Comparison of ENCODE assay signal across 8 cellular contexts in genomic region chr3:194133661-194134230, GRCh38. TPM values are rescaled to one million over a fixed set of nuclear protein-coding genes. Genes with fewer than 3 reads are reported as not detected.
DNase-seq lines count a peak whose midpoint lies in the region; ATAC-seq and TF ChIP-seq lines count a peak whose summit lies in the region.

No MANE protein-coding gene starts in this region.

- peak overlapping the region; percentile 85 to 88 (median 87) for H3K27ac Mint-ChIP-seq in nephron

- peaks cover 43% of the 10 kb centered on the region for H3K4me1 Mint-ChIP-seq in nephron

- no peaks in the 10 kb centered on the region for H3K9me3 ChIP-seq in fibroblast of lung (ENCODE audit: control insufficient read depth, insufficient read depth, low read depth, low read length)
- no peaks in the 10 kb centered on the region for H3K9me3 ChIP-seq in aorta (ENCODE audit: control insufficient read depth, low read length)

- intact Hi-C loops in aorta (cut with DNase I): loop anchor here (1.0 to 2.0 kb wide), 3 partner anchors 62 to 131 kb away; no protein-coding TSS in a partner anchor

- peaks cover 12% of the 10 kb centered on the region for H3K36me3 Mint-ChIP-seq in nephron (ENCODE audit: low read depth)

- H3K27me3 Mint-ChIP-seq in nephron (ENCODE audit: low read depth): peaks cover 4% of the 10 kb centered on the region

- no peaks in the 10 kb centered on the region for H3K9me3 Mint-ChIP-seq in nephron

- peak; percentile 25 for DNase-seq in DMS114 treated with DMSO at 0.1 percent for 48 hours (lab: John Stamatoyannopoulos, UW; ENCODE audit: unreplicated experiment)
- DNase-seq in activated CD4-positive, alpha-beta T cell treated with anti-CD3 and anti-CD28 coated beads, Interleukin-2, amount 50 U/mL, for 48 hours: peak; percentile 39 to 53
- DNase-seq in fibroblast of lung (ENCODE audit: low read depth in 2 of 2): peak in 1 of 2 donors; percentile 75
- DNase-seq in aorta: peak; percentile 73 to 87

- H3K4me1 ChIP-seq in fibroblast of lung (ENCODE audit: control insufficient read depth, extremely low read depth, insufficient read depth, low read length) (peaks cover 15% of the 10 kb centered on the region), aorta (ENCODE audit: control insufficient read depth in 1 of 2, insufficient read depth in 2 of 2, low read length in 2 of 2) (peaks cover 0 to 5% of the 10 kb centered on the region in 2 donors)

- peak overlapping the region; percentile 61 to 80 (median 70) for H3K4me3 Mint-ChIP-seq in nephron

- TF ChIP-seq CTCF in fibroblast of lung (conservative IDR thresholded peaks at IDR 0.05 in 1 of 2, IDR thresholded peaks at IDR 0.05 in 1 of 2; ENCODE audit: low read depth in 1 of 2, low read length in 2 of 2) (no peak), nephron (IDR thresholded peaks at IDR 0.05; ENCODE audit: unreplicated experiment in 3 of 3) (no peak)

- no peak for TF ChIP-seq EP300 in Ishikawa (IDR thresholded peaks at IDR 0.05; ENCODE audit: borderline replicate concordance)

- WGBS in aorta, 2 donors: 5% methylated on average over 33 to 41 of the region's 41 CpGs

- no peaks in the 10 kb centered on the region for H3K79me2 ChIP-seq in fibroblast of lung (ENCODE audit: control insufficient read depth, insufficient read depth, low read length)

- H3K4me2 ChIP-seq in fibroblast of lung (ENCODE audit: extremely low read depth, insufficient read depth, low read length): no peak overlapping the region

- no peak for ATAC-seq in aorta (ENCODE audit: low FRiP score)
- ATAC-seq in GM18909 (IDR thresholded peaks at IDR 0.05; ENCODE audit: poor library complexity, unreplicated experiment): no peak
- no peak for ATAC-seq in GM18870 (IDR thresholded peaks at IDR 0.05; ENCODE audit: unreplicated experiment)

- H3K27ac ChIP-seq in fibroblast of lung (ENCODE audit: insufficient read depth, low read length): no peak overlapping the region
- H3K27ac ChIP-seq in aorta (ENCODE audit: low read depth in 1 of 2, low read length in 2 of 2): peak overlapping the region; percentile 9 to 54

- H3K36me3 ChIP-seq in fibroblast of lung (ENCODE audit: control insufficient read depth, insufficient read depth, low read length) (no peaks in the 10 kb centered on the region), aorta (ENCODE audit: control insufficient read depth in 1 of 2, insufficient read depth in 2 of 2, low read length in 1 of 2) (no peaks in the 10 kb centered on the region)

- no peaks in the 10 kb centered on the region for H4K20me1 ChIP-seq in fibroblast of lung (ENCODE audit: control insufficient read depth, extremely low read depth, insufficient read depth, low read length)

- no peak overlapping the region for H2AFZ ChIP-seq in fibroblast of lung (ENCODE audit: low read length)

- H3K27me3 ChIP-seq in fibroblast of lung (ENCODE audit: control insufficient read depth, insufficient read depth, low read length): peaks cover 35% of the 10 kb centered on the region
- H3K27me3 ChIP-seq in aorta (ENCODE audit: control insufficient read depth in 1 of 2, insufficient read depth in 2 of 2, low read length in 1 of 2): no peaks in the 10 kb centered on the region

- H3K9ac ChIP-seq in fibroblast of lung (ENCODE audit: insufficient read depth, low read length): peak overlapping the region; percentile 40

- H3K4me3 ChIP-seq in fibroblast of lung (replicated peaks in 1 of 4; ENCODE audit: control extremely low read depth in 1 of 4, insufficient read depth in 1 of 4, low read depth in 3 of 4, low read length in 4 of 4) (peak overlapping the region in 2 of 4 experiments; percentile 23 to 34), aorta (ENCODE audit: low read length in 2 of 2) (peak overlapping the region in 1 of 2 donors; percentile 9)

- TF ChIP-seq RAD21 in Ishikawa (IDR thresholded peaks at IDR 0.05; ENCODE audit: low read depth): no peak

TF ChIP-seq in Ishikawa, 13 proteins besides CTCF, POLR2A, EP300 and RAD21:
- TF ChIP-seq NFIC (IDR thresholded peaks at IDR 0.05): no peak
- TF ChIP-seq EGR1 (IDR thresholded peaks at IDR 0.05): peak; percentile 40

RNA-seq across cellular contexts. Expression of gene HES1, which starts 2.2 kb away (rescaled TPM):
- total RNA-seq in fibroblast of lung: 0.17 and 0.51 TPM in 2 replicates
- 0.85 and 1.2 TPM in 2 replicates for polyA plus RNA-seq in fibroblast of lung
- polyA plus RNA-seq in fibroblast of lung (2012): 0.88 and 1.0 TPM in 2 replicates
- polyA minus RNA-seq in fibroblast of lung (ENCODE audit: low replicate concordance): not detected in 2 replicates
- 10 to 100 TPM; 37.8 to 51.9 TPM for total RNA-seq in aorta
- polyA plus RNA-seq in aorta: 10 to 100 TPM; 22.5 to 28.2 TPM

Comparison
In these comparisons a context has a peak if more than half of its experiments do, and no peak if none do; other contexts are left out.
1. RNA of gene HES1, which starts 2.2 kb away (total RNA-seq): 37.8 to 51.9 TPM in aorta; 0.17 to 0.51 TPM in fibroblast of lung; every median in the first group is over 10 times any median in the second.